Comparison of ENCODE assay signal across 37 cellular contexts in the genomic region with DNA sequence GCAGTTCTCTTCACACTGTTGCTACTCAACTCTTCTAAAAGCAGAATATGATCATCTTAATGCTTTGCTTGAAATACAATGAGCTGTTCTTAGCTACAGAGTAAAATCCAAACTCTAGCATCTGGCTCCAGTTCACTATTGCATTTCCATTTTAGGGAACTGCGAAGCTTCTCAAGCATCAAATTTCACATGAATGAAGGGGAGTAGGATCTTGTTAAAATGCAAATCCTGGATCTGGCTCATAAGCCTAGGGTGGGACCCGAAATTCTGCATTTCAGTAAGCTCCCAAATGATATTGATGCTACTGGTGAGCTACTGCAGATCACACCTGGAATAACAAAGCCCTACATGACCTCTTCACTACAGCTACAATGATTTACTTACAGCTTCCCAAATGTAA.
"Had no signal": no experiment of that assay in that cellular context is flagged by ENCODE, and none has a peak within 500 bp of the region (broad histone marks: within the 10 kb centered on the region; RNA-seq: fewer than 3 reads in every experiment).

No MANE protein-coding gene starts in this region.

- H3K9me3 Mint-ChIP-seq: activated naive CD8-positive, alpha-beta T cell treated with anti-CD3 and anti-CD28 coated beads for 36 hours; mesothelial cell of epicardium; stimulated activated naive CD8-positive, alpha-beta T cell treated with anti-CD3 and anti-CD28 coated beads, Interleukin-15, Interleukin-2, amounts not matched to agents 100 ng/mL and 50 ng/mL, for 24 hours; T-helper 2 cell treated with Interferon-gamma antibody and Interleukin-4, amounts not matched to agents 5 μg/mL and 100 μg/mL, for 36 hours had no signal

- H3K27ac ChIP-seq: adrenal gland, body of pancreas, cardiac muscle cell, colonic mucosa, epithelial cell of prostate, esophagus squamous epithelium, gastrocnemius medialis, hepatocyte, ovary, sigmoid colon, thoracic aorta, uterus had no signal

- H2AFZ ChIP-seq: hepatocyte had no signal

- H3K4me3 ChIP-seq: adrenal gland, body of pancreas, cardiac muscle cell, colonic mucosa, esophagus squamous epithelium, gastrocnemius medialis, hepatocyte, ovary, sigmoid colon, thoracic aorta, uterus had no signal

- H3K4me3 Mint-ChIP-seq: activated CD4-positive, alpha-beta T cell treated with anti-CD3 and anti-CD28 coated beads for 36 hours; activated CD8-positive, alpha-beta memory T cell treated with anti-CD3 and anti-CD28 coated beads, Interleukin-2, amount 10 ng/mL, durations not matched to agents 7 days and 5 days; activated CD8-positive, alpha-beta T cell treated with anti-CD3 and anti-CD28 coated beads, Interleukin-2, amount 10 ng/mL, durations not matched to agents 7 days and 5 days; activated naive CD8-positive, alpha-beta T cell treated with anti-CD3 and anti-CD28 coated beads for 36 hours; immature natural killer cell; mesothelial cell of epicardium; naive B cell; nephron progenitor cell; stimulated activated effector memory CD8-positive, alpha-beta T cell treated with anti-CD3 and anti-CD28 coated beads, Interleukin-12 subunit alpha, Interleukin-12 subunit beta, amount 100 ng/mL, for 72 hours; stimulated activated naive CD8-positive, alpha-beta T cell treated with anti-CD3 and anti-CD28 coated beads, Interleukin-15, Interleukin-2, amounts not matched to agents 100 ng/mL and 50 ng/mL, for 24 hours; T-helper 2 cell treated with Interferon-gamma antibody and Interleukin-4, amounts not matched to agents 5 μg/mL and 100 μg/mL, for 36 hours had no signal

- ATAC-seq: activated CD4-positive, alpha-beta T cell treated with anti-CD3 and anti-CD28 coated beads for 36 hours; activated CD8-positive, alpha-beta memory T cell treated with anti-CD3 and anti-CD28 coated beads, Interleukin-2, amount 10 ng/mL, durations not matched to agents 7 days and 5 days; activated CD8-positive, alpha-beta T cell treated with anti-CD3 and anti-CD28 coated beads, Interleukin-2, amount 10 ng/mL, durations not matched to agents 7 days and 5 days; body of pancreas; gastrocnemius medialis; left colon; stimulated activated effector memory CD8-positive, alpha-beta T cell treated with anti-CD3 and anti-CD28 coated beads, Interleukin-12 subunit alpha, Interleukin-12 subunit beta, amount 100 ng/mL, for 72 hours had no signal

- H3K27me3 Mint-ChIP-seq: activated CD4-positive, alpha-beta T cell treated with anti-CD3 and anti-CD28 coated beads for 36 hours; activated CD8-positive, alpha-beta memory T cell treated with anti-CD3 and anti-CD28 coated beads, Interleukin-2, amount 10 ng/mL, durations not matched to agents 7 days and 5 days; naive B cell; progenitor cell of endocrine pancreas; stimulated activated naive CD8-positive, alpha-beta T cell treated with anti-CD3 and anti-CD28 coated beads, Interleukin-15, Interleukin-2, amounts not matched to agents 100 ng/mL and 50 ng/mL, for 24 hours had no signal

- H3K4me1 Mint-ChIP-seq: activated CD4-positive, alpha-beta T cell treated with anti-CD3 and anti-CD28 coated beads for 36 hours; activated CD8-positive, alpha-beta memory T cell treated with anti-CD3 and anti-CD28 coated beads, Interleukin-2, amount 10 ng/mL, durations not matched to agents 7 days and 5 days; activated naive CD8-positive, alpha-beta T cell treated with anti-CD3 and anti-CD28 coated beads for 36 hours; immature natural killer cell; mesothelial cell of epicardium; naive B cell; stimulated activated effector memory CD8-positive, alpha-beta T cell treated with anti-CD3 and anti-CD28 coated beads, Interleukin-12 subunit alpha, Interleukin-12 subunit beta, amount 100 ng/mL, for 72 hours had no signal

- H3K27ac Mint-ChIP-seq: activated CD4-positive, alpha-beta T cell treated with anti-CD3 and anti-CD28 coated beads for 36 hours; activated CD8-positive, alpha-beta memory T cell treated with anti-CD3 and anti-CD28 coated beads, Interleukin-2, amount 10 ng/mL, durations not matched to agents 7 days and 5 days; activated CD8-positive, alpha-beta T cell treated with anti-CD3 and anti-CD28 coated beads, Interleukin-2, amount 10 ng/mL, durations not matched to agents 7 days and 5 days; activated naive CD8-positive, alpha-beta T cell treated with anti-CD3 and anti-CD28 coated beads for 36 hours; immature natural killer cell; mesothelial cell of epicardium; naive B cell; nephron progenitor cell; progenitor cell of endocrine pancreas; stimulated activated effector memory CD8-positive, alpha-beta T cell treated with anti-CD3 and anti-CD28 coated beads, Interleukin-12 subunit alpha, Interleukin-12 subunit beta, amount 100 ng/mL, for 72 hours; stimulated activated naive CD8-positive, alpha-beta T cell treated with anti-CD3 and anti-CD28 coated beads, Interleukin-15, Interleukin-2, amounts not matched to agents 100 ng/mL and 50 ng/mL, for 24 hours; T-helper 2 cell treated with Interferon-gamma antibody and Interleukin-4, amounts not matched to agents 5 μg/mL and 100 μg/mL, for 36 hours had no signal

- DNase-seq: activated CD4-positive, alpha-beta T cell treated with anti-CD3 and anti-CD28 coated beads for 36 hours; activated CD4-positive, CD25-positive, alpha-beta regulatory T cell; activated CD8-positive, alpha-beta memory T cell treated with anti-CD3 and anti-CD28 coated beads, Interleukin-2, amount 10 ng/mL, durations not matched to agents 7 days and 5 days; activated CD8-positive, alpha-beta T cell treated with anti-CD3 and anti-CD28 coated beads, Interleukin-2, amount 10 ng/mL, durations not matched to agents 7 days and 5 days; activated effector memory CD4-positive, alpha-beta T cell treated with Interleukin-2 at 50 U/mL for 16 hours; activated naive CD4-positive, alpha-beta T cell treated with Interleukin-2 at 50 U/mL for 16 hours; activated naive CD8-positive, alpha-beta T cell treated with anti-CD3 and anti-CD28 coated beads for 36 hours; activated T-cell treated with anti-CD3 and anti-CD28 coated beads for 4 hours; adrenal gland; aorta; body of pancreas; cerebellar nuclear complex; colonic mucosa; effector CD8-positive, alpha-beta T cell; esophagus squamous epithelium; gastrocnemius medialis; immature natural killer cell; kidney; left colon; naive B cell; nephron progenitor cell; ovary; retina; sigmoid colon; small intestine; stimulated activated CD4-positive, alpha-beta T cell treated with anti-CD3 and anti-CD28 coated beads, Interleukin-4, amount 100 ng/mL, for 24 hours; trophoblast cell; uterus had no signal

- H3K4me1 ChIP-seq: adrenal gland, body of pancreas, colonic mucosa, esophagus squamous epithelium, gastrocnemius medialis, sigmoid colon, uterus had no signal

- H3K9me3 ChIP-seq: adrenal gland, body of pancreas, colonic mucosa, esophagus squamous epithelium, gastrocnemius medialis, ovary, sigmoid colon, thoracic aorta, uterus had no signal

- H3K27me3 ChIP-seq: adrenal gland, body of pancreas, cardiac muscle cell, colonic mucosa, esophagus squamous epithelium, gastrocnemius medialis, hepatocyte, ovary, sigmoid colon, uterus had no signal

- H3K36me3 ChIP-seq: adrenal gland, cardiac muscle cell, colonic mucosa, esophagus squamous epithelium, gastrocnemius medialis, ovary, sigmoid colon, thoracic aorta, uterus had no signal

- H3K36me3 Mint-ChIP-seq: activated CD8-positive, alpha-beta memory T cell treated with anti-CD3 and anti-CD28 coated beads, Interleukin-2, amount 10 ng/mL, durations not matched to agents 7 days and 5 days; activated naive CD8-positive, alpha-beta T cell treated with anti-CD3 and anti-CD28 coated beads for 36 hours; immature natural killer cell; mesothelial cell of epicardium; naive B cell; stimulated activated effector memory CD8-positive, alpha-beta T cell treated with anti-CD3 and anti-CD28 coated beads, Interleukin-12 subunit alpha, Interleukin-12 subunit beta, amount 100 ng/mL, for 72 hours had no signal

- H3K4me2 ChIP-seq: hepatocyte had no signal

- H3K79me2 ChIP-seq: hepatocyte had no signal
